ENCODE assay signal across 11 cellular contexts in the genomic region with DNA sequence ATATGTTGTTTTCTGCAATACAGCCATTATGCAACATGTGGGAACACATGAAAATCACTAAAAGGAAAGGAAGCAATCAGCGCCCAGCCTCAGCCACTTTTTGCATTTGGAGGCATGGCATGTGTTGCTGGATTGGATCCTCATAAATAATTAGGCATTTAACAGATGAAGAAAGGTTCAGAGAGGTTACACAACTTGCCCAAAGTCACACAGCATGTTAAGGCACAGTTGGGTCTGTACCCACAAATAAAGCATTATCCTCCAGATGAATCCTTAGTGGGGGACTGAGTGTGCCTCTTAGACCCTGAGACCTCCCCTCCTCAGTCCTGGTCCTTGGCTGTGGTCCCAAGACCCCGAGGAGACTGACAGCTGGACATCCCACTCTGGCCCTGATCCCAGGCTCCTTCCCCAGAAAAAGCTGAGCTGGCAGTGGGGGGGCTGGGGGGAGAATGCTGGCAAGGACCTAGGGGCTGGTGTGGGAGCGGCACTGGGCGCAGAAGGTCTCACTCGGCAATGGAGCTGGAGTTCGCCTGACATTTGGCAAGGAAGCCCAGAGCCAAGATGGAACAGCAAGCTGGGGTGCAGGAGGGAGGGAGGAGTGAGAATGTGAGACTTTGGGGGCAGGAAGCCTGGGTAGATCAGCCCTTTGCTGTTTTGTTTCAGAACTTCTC. TPM values are rescaled to one million over a fixed set of nuclear protein-coding genes. Genes with fewer than 3 reads are reported as not detected.
DNase-seq lines count a peak whose midpoint lies in the region; ATAC-seq and TF ChIP-seq lines count a peak whose summit lies in the region.
"Had no signal": no experiment of that assay in that cellular context is flagged by ENCODE, and none has a peak within 500 bp of the region (broad histone marks: within the 10 kb centered on the region; RNA-seq: fewer than 3 reads in every experiment).

No MANE protein-coding gene starts in this region.

- no peak overlapping the region for H3K9ac ChIP-seq in GM23248
- H3K9ac ChIP-seq: SK-N-SH had no signal

- H3F3A ChIP-seq in GM23248 (ENCODE audit: insufficient read depth), result 0 out of 2 replicates have a peak, but pooled peaks cover 4% of the 10 kb centered on the region

- CTCF ChIA-PET in activated CD8-positive, alpha-beta memory T cell treated with anti-CD3 and anti-CD28 coated beads, Interleukin-2, amount 10 ng/mL, durations not matched to agents 7 days and 5 days (lab: Charles Lee), result interaction anchor here (1.4 to 4.7 kb wide), 5 partner anchors 8 to 56 kb away, joined by 3 to 29 read pairs (median 10); a partner anchor contains a TSS
- CTCF ChIA-PET in activated CD8-positive, alpha-beta T cell treated with anti-CD3 and anti-CD28 coated beads, Interleukin-2, amount 10 ng/mL, durations not matched to agents 7 days and 5 days (lab: Charles Lee), result interaction anchor here (0.6 to 2.5 kb wide), 5 partner anchors 8 to 518 kb away, joined by 3 to 10 read pairs (median 4); a partner anchor contains a TSS

- H3K27me3 Mint-ChIP-seq in activated CD8-positive, alpha-beta memory T cell treated with anti-CD3 and anti-CD28 coated beads, Interleukin-2, amount 10 ng/mL, durations not matched to agents 7 days and 5 days, result no peaks in the 10 kb centered on the region
- no peaks in the 10 kb centered on the region for H3K27me3 Mint-ChIP-seq in activated CD8-positive, alpha-beta T cell treated with anti-CD3 and anti-CD28 coated beads, Interleukin-2, amount 10 ng/mL, durations not matched to agents 7 days and 5 days (ENCODE audit: low read depth)

- H3K36me3 ChIP-seq in testis (ENCODE audit: low read depth, missing control alignments) (no peaks in the 10 kb centered on the region), GM23248 (ENCODE audit: low read depth) (no peaks in the 10 kb centered on the region)

- H3K36me3 Mint-ChIP-seq in activated CD8-positive, alpha-beta memory T cell treated with anti-CD3 and anti-CD28 coated beads, Interleukin-2, amount 10 ng/mL, durations not matched to agents 7 days and 5 days, result peaks cover 34% of the 10 kb centered on the region
- peaks cover 45% of the 10 kb centered on the region for H3K36me3 Mint-ChIP-seq in activated CD8-positive, alpha-beta T cell treated with anti-CD3 and anti-CD28 coated beads, Interleukin-2, amount 10 ng/mL, durations not matched to agents 7 days and 5 days (ENCODE audit: low read depth)

- no peaks in the 10 kb centered on the region for H3K9me2 ChIP-seq in GM23248 (ENCODE audit: insufficient read depth)
- H3K9me2 ChIP-seq: SK-N-SH had no signal

- POLR2A ChIA-PET in activated CD8-positive, alpha-beta T cell treated with anti-CD3 and anti-CD28 coated beads, Interleukin-2, amount 10 ng/mL, durations not matched to agents 7 days and 5 days (lab: Charles Lee), result interaction anchor here (1.1 to 4.3 kb wide), 2 partner anchors 8 to 41 kb away, joined by 4 to 67 read pairs; a partner anchor contains a TSS

- no peaks in the 10 kb centered on the region for H3K27me3 ChIP-seq in layer of hippocampus (ENCODE audit: control insufficient read depth, insufficient read depth, low read length)
- no peaks in the 10 kb centered on the region for H3K27me3 ChIP-seq in testis
- H3K27me3 ChIP-seq in GM23248 (replicated peaks; ENCODE audit: insufficient read depth), result no peaks in the 10 kb centered on the region

- H3K4me2 ChIP-seq in GM23248 (ENCODE audit: unreplicated experiment), result no peak overlapping the region
- H3K4me2 ChIP-seq: SK-N-SH had no signal

- 27 to 37% methylated on average over 6 of the region's 6 CpGs for WGBS in testis, 2 donors
- 47% methylated on average over 6 of the region's 6 CpGs for WGBS in GM23248 (ENCODE audit: low coverage in 1 of 2, low lambda C conversion rate in 2 of 2, missing lambda C conversion rate in 2 of 2), 2 experiments

- no peak for DNase-seq in activated CD8-positive, alpha-beta memory T cell treated with anti-CD3 and anti-CD28 coated beads, Interleukin-2, amount 10 ng/mL, durations not matched to agents 7 days and 5 days
- no peak for DNase-seq in activated CD8-positive, alpha-beta memory T cell treated with anti-CD3 and anti-CD28 coated beads, Interleukin-2, amount 50 U/mL, for 4 hours
- DNase-seq in activated CD8-positive, alpha-beta T cell treated with anti-CD3 and anti-CD28 coated beads, Interleukin-2, amount 10 ng/mL, durations not matched to agents 7 days and 5 days, result no peak
- DNase-seq in testis, result no peak
- DNase-seq in NCI-H748 treated with DMSO at 0.1 percent for 48 hours (lab: John Stamatoyannopoulos, UW), result no peak
- DNase-seq in NCI-H1930 (lab: John Stamatoyannopoulos, UW), result no peak
- no peak for DNase-seq in GM23248
- DNase-seq: NCI-H345, psoas muscle had no signal

- ATAC-seq in activated CD8-positive, alpha-beta memory T cell treated with anti-CD3 and anti-CD28 coated beads, Interleukin-2, amount 10 ng/mL, durations not matched to agents 7 days and 5 days, result no peak
- no peak for ATAC-seq in activated CD8-positive, alpha-beta T cell treated with anti-CD3 and anti-CD28 coated beads, Interleukin-2, amount 10 ng/mL, durations not matched to agents 7 days and 5 days
- ATAC-seq: psoas muscle had no signal

- intact Hi-C loops in testis (cut with DNase I; ENCODE audit: low total_unique reads), result no loop called here

- no peak overlapping the region for H2AFZ ChIP-seq in GM23248

- H3K4me1 ChIP-seq in testis (peaks cover 33% of the 10 kb centered on the region), GM23248 (ENCODE audit: insufficient read depth) (peaks cover 10% of the 10 kb centered on the region; the same call in 1 of the 2 replicates)

- H4K20me1 ChIP-seq in GM23248 (ENCODE audit: insufficient read depth), result no peaks in the 10 kb centered on the region

- no peak for TF ChIP-seq CTCF in testis (IDR thresholded peaks at IDR 0.05)

- H3K9me3 ChIP-seq in testis, result no peaks in the 10 kb centered on the region
- H3K9me3 ChIP-seq in GM23248 (ENCODE audit: low read depth), result no peaks in the 10 kb centered on the region
- H3K9me3 ChIP-seq: psoas muscle, SK-N-SH had no signal

- TF ChIP-seq POLR2A in testis (IDR thresholded peaks at IDR 0.05), result no peak

- in situ Hi-C loops in GM23248 (cut with MboI), result no loop called here

- H3K4me1 Mint-ChIP-seq in activated CD8-positive, alpha-beta memory T cell treated with anti-CD3 and anti-CD28 coated beads, Interleukin-2, amount 10 ng/mL, durations not matched to agents 7 days and 5 days, result peaks cover 71% of the 10 kb centered on the region
- H3K4me1 Mint-ChIP-seq in activated CD8-positive, alpha-beta T cell treated with anti-CD3 and anti-CD28 coated beads, Interleukin-2, amount 10 ng/mL, durations not matched to agents 7 days and 5 days (ENCODE audit: low read depth), result peaks cover 80% of the 10 kb centered on the region

- H3K79me2 ChIP-seq in GM23248 (ENCODE audit: insufficient read depth), result no peaks in the 10 kb centered on the region

- H3K4me3 ChIP-seq in testis, result no peak overlapping the region
- no peak overlapping the region for H3K4me3 ChIP-seq in GM23248
- H3K4me3 ChIP-seq: psoas muscle had no signal

- H3K27ac Mint-ChIP-seq in activated CD8-positive, alpha-beta memory T cell treated with anti-CD3 and anti-CD28 coated beads, Interleukin-2, amount 10 ng/mL, durations not matched to agents 7 days and 5 days, result peak overlapping the region; percentile 77
- peak overlapping the region; percentile 78 for H3K27ac Mint-ChIP-seq in activated CD8-positive, alpha-beta T cell treated with anti-CD3 and anti-CD28 coated beads, Interleukin-2, amount 10 ng/mL, durations not matched to agents 7 days and 5 days

- H3K27ac ChIP-seq in layer of hippocampus (ENCODE audit: low read depth, low read length) (peak overlapping the region; percentile 12), testis (peak overlapping the region; percentile 55 to 68), GM23248 (no peak overlapping the region)
- H3K27ac ChIP-seq: psoas muscle had no signal

- no peaks in the 10 kb centered on the region for H3K9me3 Mint-ChIP-seq in activated CD8-positive, alpha-beta memory T cell treated with anti-CD3 and anti-CD28 coated beads, Interleukin-2, amount 10 ng/mL, durations not matched to agents 7 days and 5 days (ENCODE audit: low read depth)
- no peaks in the 10 kb centered on the region for H3K9me3 Mint-ChIP-seq in activated CD8-positive, alpha-beta T cell treated with anti-CD3 and anti-CD28 coated beads, Interleukin-2, amount 10 ng/mL, durations not matched to agents 7 days and 5 days (ENCODE audit: insufficient read depth)

- no peak overlapping the region for H3K4me3 Mint-ChIP-seq in activated CD8-positive, alpha-beta memory T cell treated with anti-CD3 and anti-CD28 coated beads, Interleukin-2, amount 10 ng/mL, durations not matched to agents 7 days and 5 days
- H3K4me3 Mint-ChIP-seq in activated CD8-positive, alpha-beta T cell treated with anti-CD3 and anti-CD28 coated beads, Interleukin-2, amount 10 ng/mL, durations not matched to agents 7 days and 5 days, result peak overlapping the region; percentile 99

RNA-seq across cellular contexts. Expression of a gene that starts 6.9 kb away (rescaled TPM):
- total RNA-seq in activated CD8-positive, alpha-beta memory T cell treated with anti-CD3 and anti-CD28 coated beads, Interleukin-2, amount 10 ng/mL, durations not matched to agents 7 days and 5 days, result 100 to 1,000 TPM; 432 to 500 TPM
- total RNA-seq in activated CD8-positive, alpha-beta T cell treated with anti-CD3 and anti-CD28 coated beads, Interleukin-2, amount 10 ng/mL, durations not matched to agents 7 days and 5 days, result 100 to 1,000 TPM; 413 to 430 TPM
- total RNA-seq in testis, result 10 to 100 TPM; 21.2 to 31.5 TPM
- polyA plus RNA-seq in testis (ENCODE audit: insufficient read depth, low read depth, low replicate concordance) (20.6 TPM), GM23248 (2016; fragmentation: Nextera tagmentation; extraction: Ambion mirVana) (1.8 and 1.9 TPM in 2 replicates)
- total RNA-seq in GM23248 (2014; rRNA removed; shearing (Covaris generic)), result 6.6 and 8.1 TPM in 2 replicates

Comparison
In these comparisons a context has a peak if more than half of its experiments do, and no peak if none do; other contexts are left out.
1. RNA of a gene that starts 6.9 kb away (total RNA-seq): 432 to 500 TPM in activated CD8-positive, alpha-beta memory T cell treated with anti-CD3 and anti-CD28 coated beads, Interleukin-2, amount 10 ng/mL, durations not matched to agents 7 days and 5 days and 413 to 430 TPM in activated CD8-positive, alpha-beta T cell treated with anti-CD3 and anti-CD28 coated beads, Interleukin-2, amount 10 ng/mL, durations not matched to agents 7 days and 5 days; 21.2 to 31.5 TPM in testis and 6.6 to 8.1 TPM in GM23248; every median in the first group is over 10 times any median in the second.